In the genomic region with DNA sequence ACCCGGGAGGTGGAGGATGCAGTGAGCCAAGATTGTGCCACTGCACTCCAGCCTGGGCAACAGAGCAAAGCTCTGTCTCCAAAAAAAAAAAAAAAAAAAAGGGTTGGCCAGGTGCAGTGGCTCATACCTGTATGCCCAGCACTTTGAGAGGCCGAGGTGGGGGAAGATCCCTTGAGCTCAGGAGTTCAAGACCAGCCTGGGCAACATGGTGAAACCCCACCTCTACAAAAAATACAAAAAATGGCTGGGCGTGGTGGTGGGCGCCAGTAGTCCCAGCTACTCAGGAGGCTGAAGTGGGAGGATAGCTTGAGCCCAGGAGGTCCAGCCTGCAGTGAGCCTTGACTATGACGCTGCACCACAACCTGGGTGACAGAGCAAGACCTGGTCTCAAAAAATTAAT, we compare ENCODE assay signal across 1 cellular context.
TF ChIP-seq lines count a peak whose summit lies in the region.

No MANE protein-coding gene starts in this region.

TF ChIP-seq in HepG2, 621 proteins besides CTCF, POLR2A, EP300 and RAD21:
- TF ChIP-seq, protein P1, sequence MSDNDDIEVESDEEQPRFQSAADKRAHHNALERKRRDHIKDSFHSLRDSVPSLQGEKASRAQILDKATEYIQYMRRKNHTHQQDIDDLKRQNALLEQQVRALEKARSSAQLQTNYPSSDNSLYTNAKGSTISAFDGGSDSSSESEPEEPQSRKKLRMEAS (IDR thresholded peaks at IDR 0.05): 0 out of 2 replicates have a peak, but pooled peaks have one; percentile 6
- 0 out of 2 replicates have a peak, but pooled peaks have one; percentile 55 for TF ChIP-seq ZNF446 (CRISPR knock-in tag; IDR thresholded peaks at IDR 0.05)
